ENCODE assay signal across 11 cellular contexts in the genomic region with DNA sequence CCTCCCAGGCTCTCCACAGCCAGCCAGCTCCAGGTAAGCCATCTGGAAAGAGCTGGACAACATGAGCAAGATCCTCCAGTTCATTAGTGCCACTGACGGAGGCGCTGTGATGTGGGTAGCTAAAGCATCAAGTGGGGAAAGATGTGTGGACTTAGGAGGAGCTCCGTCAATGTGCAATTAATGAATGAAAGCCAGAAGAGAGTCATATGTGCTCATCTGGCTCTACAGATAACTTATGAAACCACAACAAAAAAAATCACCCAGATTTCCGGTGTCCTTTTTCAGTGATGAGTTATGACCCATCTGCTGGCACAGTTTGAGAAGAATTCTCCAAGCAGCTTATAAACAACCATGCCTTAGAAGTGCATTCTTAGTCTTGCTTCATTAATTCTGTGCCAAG.
DNase-seq lines count a peak whose midpoint lies in the region; ATAC-seq and TF ChIP-seq lines count a peak whose summit lies in the region.
"Had no signal": no experiment of that assay in that cellular context is flagged by ENCODE, and none has a peak within 500 bp of the region (broad histone marks: within the 10 kb centered on the region; RNA-seq: fewer than 3 reads in every experiment).

No MANE protein-coding gene starts in this region.

- H3K4me3 ChIP-seq in choroid plexus epithelial cell (ENCODE audit: low read depth, low read length): no peak overlapping the region
- no peak overlapping the region for H3K4me3 ChIP-seq in sigmoid colon
- H3K4me3 ChIP-seq: lung, prostate gland had no signal

- TF ChIP-seq POLR2A in sigmoid colon (IDR thresholded peaks at IDR 0.05): no peak

- no peaks in the 10 kb centered on the region for H3K36me3 Mint-ChIP-seq in activated CD8-positive, alpha-beta T cell treated with anti-CD3 and anti-CD28 coated beads, Interleukin-2, amount 10 ng/mL, durations not matched to agents 7 days and 5 days (ENCODE audit: low read depth)
- no peaks in the 10 kb centered on the region for H3K36me3 Mint-ChIP-seq in T-helper 17 cell (ENCODE audit: low read depth)

- no peak overlapping the region for H3K27ac Mint-ChIP-seq in activated CD8-positive, alpha-beta T cell treated with anti-CD3 and anti-CD28 coated beads, Interleukin-2, amount 10 ng/mL, durations not matched to agents 7 days and 5 days
- H3K27ac Mint-ChIP-seq in T-helper 17 cell: no peak overlapping the region
- H3K27ac Mint-ChIP-seq: activated CD4-positive, alpha-beta memory T cell treated with anti-CD3 and anti-CD28 coated beads, Interleukin-2, amount 10 ng/mL, durations not matched to agents 7 days and 5 days had no signal

- no peak overlapping the region for H3K4me3 Mint-ChIP-seq in activated CD8-positive, alpha-beta T cell treated with anti-CD3 and anti-CD28 coated beads, Interleukin-2, amount 10 ng/mL, durations not matched to agents 7 days and 5 days
- no peak overlapping the region for H3K4me3 Mint-ChIP-seq in T-helper 17 cell
- H3K4me3 Mint-ChIP-seq: activated CD4-positive, alpha-beta memory T cell treated with anti-CD3 and anti-CD28 coated beads, Interleukin-2, amount 10 ng/mL, durations not matched to agents 7 days and 5 days had no signal

- no peak for TF ChIP-seq EP300 in sigmoid colon (IDR thresholded peaks at IDR 0.05)

- no peaks in the 10 kb centered on the region for H3K9me3 ChIP-seq in sigmoid colon
- no peaks in the 10 kb centered on the region for H3K9me3 ChIP-seq in T-helper 17 cell (ENCODE audit: control insufficient read depth, low read length, poor library complexity, severe bottlenecking)
- H3K9me3 ChIP-seq: prostate gland had no signal

- POLR2A ChIA-PET in activated CD8-positive, alpha-beta T cell treated with anti-CD3 and anti-CD28 coated beads, Interleukin-2, amount 10 ng/mL, durations not matched to agents 7 days and 5 days (lab: Charles Lee): interaction anchor here (0.5 kb wide), 1 partner anchor 216 kb away, joined by 3 read pairs; no protein-coding TSS in a partner anchor

- CTCF ChIA-PET in activated CD8-positive, alpha-beta T cell treated with anti-CD3 and anti-CD28 coated beads, Interleukin-2, amount 10 ng/mL, durations not matched to agents 7 days and 5 days (lab: Charles Lee): interaction anchor here (1.2 kb wide), 2 partner anchors 22 to 35 kb away, joined by 3 read pairs; no protein-coding TSS in a partner anchor

- TF ChIP-seq CTCF in choroid plexus epithelial cell (conservative IDR thresholded peaks at IDR 0.05; ENCODE audit: low read depth, low read length): no peak
- no peak for TF ChIP-seq CTCF in sigmoid colon (IDR thresholded peaks at IDR 0.05)

- H3K9me3 Mint-ChIP-seq in activated CD8-positive, alpha-beta T cell treated with anti-CD3 and anti-CD28 coated beads, Interleukin-2, amount 10 ng/mL, durations not matched to agents 7 days and 5 days (ENCODE audit: insufficient read depth): no peaks in the 10 kb centered on the region
- H3K9me3 Mint-ChIP-seq: activated CD4-positive, alpha-beta memory T cell treated with anti-CD3 and anti-CD28 coated beads, Interleukin-2, amount 10 ng/mL, durations not matched to agents 7 days and 5 days had no signal

- 77 to 87% methylated on average over 4 of the region's 4 CpGs for WGBS in sigmoid colon, 2 donors

- H3K27me3 Mint-ChIP-seq in activated CD8-positive, alpha-beta T cell treated with anti-CD3 and anti-CD28 coated beads, Interleukin-2, amount 10 ng/mL, durations not matched to agents 7 days and 5 days (ENCODE audit: low read depth): no peaks in the 10 kb centered on the region
- H3K27me3 Mint-ChIP-seq in T-helper 17 cell: no peaks in the 10 kb centered on the region
- H3K27me3 Mint-ChIP-seq: activated CD4-positive, alpha-beta memory T cell treated with anti-CD3 and anti-CD28 coated beads, Interleukin-2, amount 10 ng/mL, durations not matched to agents 7 days and 5 days had no signal

- H3K4me1 Mint-ChIP-seq in activated CD8-positive, alpha-beta T cell treated with anti-CD3 and anti-CD28 coated beads, Interleukin-2, amount 10 ng/mL, durations not matched to agents 7 days and 5 days (ENCODE audit: low read depth): no peaks in the 10 kb centered on the region
- H3K4me1 Mint-ChIP-seq in T-helper 17 cell: peaks cover 2% of the 10 kb centered on the region
- H3K4me1 Mint-ChIP-seq: activated CD4-positive, alpha-beta memory T cell treated with anti-CD3 and anti-CD28 coated beads, Interleukin-2, amount 10 ng/mL, durations not matched to agents 7 days and 5 days had no signal

- H3K36me3 ChIP-seq in sigmoid colon: peaks cover 0 to 12% (median 0%) of the 10 kb centered on the region in 4 donors
- H3K36me3 ChIP-seq: prostate gland had no signal

- peak overlapping the region; percentile 50 to 68 (median 56) for H3K27ac ChIP-seq in sigmoid colon
- H3K27ac ChIP-seq: prostate gland had no signal

- ATAC-seq in activated CD8-positive, alpha-beta T cell treated with anti-CD3 and anti-CD28 coated beads, Interleukin-2, amount 10 ng/mL, durations not matched to agents 7 days and 5 days: no peak
- ATAC-seq in T-helper 17 cell (no peak), GM21526 (IDR thresholded peaks at IDR 0.05; ENCODE audit: low FRiP score, unreplicated experiment) (no peak)

- no peaks in the 10 kb centered on the region for H3K27me3 ChIP-seq in sigmoid colon

- intact Hi-C loops in sigmoid colon (cut with DNase I): loop anchor here (5.0 to 10.0 kb wide), 2 partner anchors 605 to 638 kb away; no protein-coding TSS in a partner anchor

- peaks cover 0 to 18% (median 14%) of the 10 kb centered on the region in 4 donors for H3K4me1 ChIP-seq in sigmoid colon
- H3K4me1 ChIP-seq: prostate gland had no signal

- peak; percentile 66 for DNase-seq in GM03348 (ENCODE audit: low spot score)
- DNase-seq in NCI-H226: peak; percentile 38
- DNase-seq in choroid plexus epithelial cell (ENCODE audit: low read depth): peak; percentile 87
- no peak for DNase-seq in sigmoid colon
- DNase-seq in DMS79 treated with DMSO at 0.1 percent for 48 hours (lab: John Stamatoyannopoulos, UW): no peak
- DNase-seq in activated CD8-positive, alpha-beta T cell treated with anti-CD3 and anti-CD28 coated beads, Interleukin-2, amount 10 ng/mL, durations not matched to agents 7 days and 5 days: no peak
- no peak for DNase-seq in T-helper 17 cell
- DNase-seq: activated CD4-positive, alpha-beta memory T cell treated with anti-CD3 and anti-CD28 coated beads, Interleukin-2, amount 10 ng/mL, durations not matched to agents 7 days and 5 days had no signal

Comparison
In these comparisons a context has a peak if more than half of its experiments do, and no peak if none do; other contexts are left out.
1. DNase-seq: peak in GM03348 (single experiment), NCI-H226 (single experiment) and choroid plexus epithelial cell (single experiment); none in sigmoid colon (single experiment), DMS79 treated with DMSO at 0.1 percent for 48 hours (single experiment), activated CD8-positive, alpha-beta T cell treated with anti-CD3 and anti-CD28 coated beads, Interleukin-2, amount 10 ng/mL, durations not matched to agents 7 days and 5 days (single experiment) and T-helper 17 cell (0 of 3).